ENCODE assay signal across 1 cellular context in genomic region chr6:39778581-39779270, GRCh38.
A peak's percentile ranks its signal among the peaks of the same experiment; 100 is the strongest.
TF ChIP-seq lines count a peak whose summit lies in the region.

No MANE protein-coding gene starts in this region.

TF ChIP-seq in IMR-90, 13 proteins besides CTCF, POLR2A, EP300 and RAD21:
- no peak for TF ChIP-seq FOS (IDR thresholded peaks at IDR 0.05; ENCODE audit: low read depth, low read length)
- TF ChIP-seq CEBPB (IDR thresholded peaks at IDR 0.05; ENCODE audit: low read depth, low read length) = peak; percentile 47; the same call in 1 of the 2 replicates
